In the genomic region with DNA sequence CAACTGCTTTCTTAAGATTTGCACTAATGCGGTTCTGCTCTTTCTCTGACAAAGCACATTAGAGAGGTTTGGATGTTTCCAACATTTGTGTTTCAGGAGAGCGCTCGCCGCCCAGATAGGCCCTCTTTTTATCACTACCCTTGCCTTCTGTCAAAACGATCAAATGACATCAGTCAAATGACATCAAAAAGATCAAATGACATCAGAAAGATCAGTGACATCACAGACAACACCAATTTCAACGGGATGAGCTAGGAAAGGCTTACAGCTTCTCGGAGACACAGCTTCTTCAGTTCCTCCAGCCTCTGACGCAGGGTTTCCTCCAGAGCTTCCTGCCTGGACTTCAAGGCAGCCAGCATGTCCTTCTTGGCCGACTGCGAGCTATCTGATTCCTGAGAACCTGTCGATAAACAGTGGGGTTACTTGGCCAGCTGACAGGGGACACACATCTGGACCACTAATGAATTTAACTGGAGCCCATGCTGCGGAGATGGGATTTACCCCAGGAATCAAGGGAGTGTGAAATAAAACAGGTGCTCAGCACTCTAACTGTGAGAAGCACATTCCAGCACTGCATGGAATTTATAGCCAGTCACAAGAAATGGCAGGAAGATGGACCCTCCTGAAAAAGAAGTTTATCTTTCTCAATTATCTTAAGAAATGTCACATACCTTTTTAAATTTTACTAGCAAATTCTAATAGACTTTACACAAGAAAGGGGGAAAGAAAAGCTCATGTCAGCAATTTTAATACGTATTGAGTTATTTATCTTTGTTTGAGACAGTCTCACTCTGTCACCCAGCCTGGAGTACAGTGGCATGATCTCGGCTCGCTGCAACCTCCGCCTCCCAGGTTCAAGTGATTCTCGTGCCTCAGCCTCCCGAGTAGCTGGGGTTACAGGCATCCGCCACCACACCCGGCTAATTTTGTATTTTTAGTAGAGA, we compare ENCODE assay signal across 18 cellular contexts.
DNase-seq lines count a peak whose midpoint lies in the region; ATAC-seq, FAIRE-seq and TF ChIP-seq lines count a peak whose summit lies in the region.
"Had no signal": no experiment of that assay in that cellular context is flagged by ENCODE, and none has a peak within 500 bp of the region (broad histone marks: within the 10 kb centered on the region; RNA-seq: fewer than 3 reads in every experiment).

No MANE protein-coding gene starts in this region.

- peaks cover 6% of the 10 kb centered on the region; the same call in 1 of the 2 replicates for H3K4me1 ChIP-seq in IMR-90 (ENCODE audit: control insufficient read depth, insufficient read depth, low read length)
- H3K4me1 ChIP-seq in HepG2 (ENCODE audit: insufficient read depth, low read length), result peaks cover 15% of the 10 kb centered on the region
- no peaks in the 10 kb centered on the region for H3K4me1 ChIP-seq in rectal smooth muscle tissue (ENCODE audit: control insufficient read depth, insufficient read depth, low read length)

- no peak overlapping the region for H2BK15ac ChIP-seq in IMR-90 (ENCODE audit: low read depth, low read length)

- H2BK120ac ChIP-seq in IMR-90 (ENCODE audit: low read depth, low read length), result no peak overlapping the region

- intact Hi-C loops in IMR-90 (cut with micrococcal nuclease), result no loop called here
- intact Hi-C loops in HepG2 (cut with micrococcal nuclease; ENCODE audit: unreplicated experiment), result no loop called here

- TF ChIP-seq POLR2A in IMR-90 (IDR thresholded peaks at IDR 0.05; ENCODE audit: low read depth, low read length) (no peak), HepG2 (IDR thresholded peaks at IDR 0.05; ENCODE audit: insufficient read depth in 1 of 2, low read depth in 2 of 2, low read length in 2 of 2) (no peak)

- H2AFZ ChIP-seq in IMR-90 (replicated peaks; ENCODE audit: low read length, poor library complexity), result no peak overlapping the region
- no peak overlapping the region for H2AFZ ChIP-seq in HepG2 (ENCODE audit: low read length)

- no peak overlapping the region for H3K4ac ChIP-seq in IMR-90 (ENCODE audit: low read depth, low read length)

- 61% methylated on average over 3 of the region's 20 CpGs; no CpG with 5 or more reads in 1 of the 2 experiments for WGBS in IMR-90 (ENCODE audit: extremely low coverage in 2 of 2, insufficient read length in 1 of 2), 2 experiments
- 89% methylated on average over 20 of the region's 20 CpGs for WGBS in HepG2 (ENCODE audit: low lambda C conversion rate)

- H3K9me1 ChIP-seq in IMR-90 (ENCODE audit: insufficient read depth, low read length), result peaks cover 21% of the 10 kb centered on the region

- H4K20me1 ChIP-seq in IMR-90 (ENCODE audit: insufficient read depth, low read length) (peaks cover 3% of the 10 kb centered on the region; the same call in 1 of the 2 replicates), HepG2 (ENCODE audit: insufficient read depth, low read length) (no peaks in the 10 kb centered on the region)

- no peaks in the 10 kb centered on the region for H3K79me2 ChIP-seq in HepG2 (ENCODE audit: insufficient read depth, low read length)

- H2AK9ac ChIP-seq in IMR-90 (replicated peaks; ENCODE audit: low read depth, low read length, poor library complexity), result no peak overlapping the region

- TF ChIP-seq CTCF in IMR-90 (conservative IDR thresholded peaks at IDR 0.05; ENCODE audit: low read depth, low read length) (no peak), HepG2 (CRISPR knock-in tag; IDR thresholded peaks at IDR 0.05) (no peak)

- no peak overlapping the region for H2AK5ac ChIP-seq in IMR-90 (ENCODE audit: low read depth, low read length)

- dilution Hi-C loops in IMR-90 (cut with HindIII; ENCODE audit: low sequenced_read_pairs, unreplicated experiment), result no loop called here

- H3K9me3 ChIP-seq in IMR-90 (ENCODE audit: control insufficient read depth, insufficient read depth, low read length), result no peaks in the 10 kb centered on the region
- no peaks in the 10 kb centered on the region for H3K9me3 ChIP-seq in HepG2 (ENCODE audit: low read length)
- H3K9me3 ChIP-seq: MG63 had no signal

- H3K27ac ChIP-seq in IMR-90 (ENCODE audit: insufficient read depth, low read length) (no peak overlapping the region), HepG2 (ENCODE audit: extremely low read length, insufficient read depth, low read length) (no peak overlapping the region), rectal smooth muscle tissue (ENCODE audit: low read depth, low read length) (peak overlapping the region; percentile 43)
- H3K27ac ChIP-seq: KMS-11 had no signal

- H4K5ac ChIP-seq in IMR-90 (ENCODE audit: low read depth, low read length), result no peak overlapping the region

- H3K9ac ChIP-seq in IMR-90 (ENCODE audit: low read depth, low read length), result no peak overlapping the region
- H3K9ac ChIP-seq in HepG2 (ENCODE audit: insufficient read depth, low read depth, low read length), result no peak overlapping the region
- H3K9ac ChIP-seq in rectal smooth muscle tissue (ENCODE audit: low read length), result no peak overlapping the region
- H3K9ac ChIP-seq: KMS-11 had no signal

- POLR2A ChIA-PET in IMR-90 (lab: Charles Lee; ENCODE audit: unreplicated experiment), result no interaction called here
- POLR2A ChIA-PET in HepG2 (lab: Yijun Ruan, JAX), result no interaction called here

- no peak overlapping the region for H2BK20ac ChIP-seq in IMR-90 (ENCODE audit: low read depth, low read length)

- no peak for FAIRE-seq in HepG2 (lab: Jason Lieb, UNC)
- FAIRE-seq: GM18507 had no signal

- TF ChIP-seq RAD21 in IMR-90 (IDR thresholded peaks at IDR 0.05; ENCODE audit: low read length) (no peak), HepG2 (CRISPR knock-in tag; IDR thresholded peaks at IDR 0.05) (no peak)

- H4K91ac ChIP-seq in IMR-90 (ENCODE audit: insufficient read depth, low read depth, low read length), result no peak overlapping the region

- in situ Hi-C loops in IMR-90 (cut with MboI; ENCODE audit: low sequenced_read_pairs), result loop anchor here (25.0 kb wide), 1 partner anchor 412 kb away; no protein-coding TSS in a partner anchor
- in situ Hi-C loops in HepG2 (cut with HindIII; ENCODE audit: extremely low pct_ligation_motif_present, low pct_unique_long_range_greater_than_20kb), result no loop called here

- H3K56ac ChIP-seq in IMR-90 (ENCODE audit: extremely low read depth, insufficient read depth, low read length), result no peak overlapping the region

- ATAC-seq in IMR-90 (ENCODE audit: low read depth), result no peak
- ATAC-seq in HepG2, result no peak
- ATAC-seq in HG03025 (IDR thresholded peaks at IDR 0.05; ENCODE audit: low FRiP score, unreplicated experiment), result no peak
- ATAC-seq: HCT116, SK-N-SH treated with all-trans-retinoic acid at 6 μM for 48 hours had no signal

- peaks cover 26 to 59% of the 10 kb centered on the region in 2 experiments for H3K79me1 ChIP-seq in IMR-90 (ENCODE audit: low read depth in 1 of 2, low read length in 2 of 2)

- H3K4me2 ChIP-seq in IMR-90 (ENCODE audit: low read depth, low read length) (no peak overlapping the region), HepG2 (ENCODE audit: low read depth, low read length) (no peak overlapping the region)
- H3K4me2 ChIP-seq: KMS-11 had no signal

- CTCF ChIA-PET in IMR-90 (lab: Yijun Ruan, JAX), result no interaction called here
- CTCF ChIA-PET in HepG2 (lab: Yijun Ruan, JAX; ENCODE audit: low intra/inter-chr PET ratio, low total read pairs), result no interaction called here

- no peak overlapping the region for H2BK5ac ChIP-seq in IMR-90 (ENCODE audit: low read depth, low read length, poor library complexity, severe bottlenecking)

- TF ChIP-seq EP300 in HepG2 (IDR thresholded peaks at IDR 0.05; ENCODE audit: low read depth in 2 of 2, low read length in 2 of 2), result no peak
- no peak for TF ChIP-seq EP300 in HepG2 (CRISPR knock-in tag; IDR thresholded peaks at IDR 0.05; ENCODE audit: borderline replicate concordance)

- no peaks in the 10 kb centered on the region for H3K27me3 ChIP-seq in IMR-90 (ENCODE audit: control insufficient read depth, insufficient read depth, low read length)
- no peaks in the 10 kb centered on the region for H3K27me3 ChIP-seq in HepG2 (ENCODE audit: control insufficient read depth in 1 of 2, insufficient read depth in 2 of 2, low read length in 2 of 2)
- H3K27me3 ChIP-seq in rectal smooth muscle tissue (ENCODE audit: control insufficient read depth, insufficient read depth, low read length), result no peaks in the 10 kb centered on the region
- H3K27me3 ChIP-seq: MG63 had no signal

- DNase-seq in IMR-90 (no peak), dermis blood vessel endothelial cell (peak; percentile 77), HepG2 (ENCODE audit: low spot score) (no peak), DMS79 (lab: John Stamatoyannopoulos, UW) (no peak), NCI-H446 (lab: John Stamatoyannopoulos, UW) (no peak)
- DNase-seq: DMS 273 treated with DMSO at 0.1 percent for 48 hours, EL, MG63, NCI-H1092 treated with DMSO at 0.1 percent for 48 hours, NCI-H1694, NCI-H446 treated with DMSO at 0.1 percent for 48 hours, NCI-H748 treated with DMSO at 0.1 percent for 48 hours had no signal

- H3K23ac ChIP-seq in IMR-90 (ENCODE audit: low read depth, low read length), result no peak overlapping the region

- peaks cover 33% of the 10 kb centered on the region for H3K36me3 ChIP-seq in IMR-90 (ENCODE audit: control insufficient read depth, insufficient read depth, low read length)
- no peaks in the 10 kb centered on the region for H3K36me3 ChIP-seq in HepG2 (replicated peaks in 1 of 2; ENCODE audit: control insufficient read depth in 1 of 2, insufficient read depth in 2 of 2, low read length in 2 of 2)
- peaks cover 6% of the 10 kb centered on the region for H3K36me3 ChIP-seq in rectal smooth muscle tissue (ENCODE audit: control insufficient read depth, insufficient read depth, low read length)

- H3K4me3 ChIP-seq in IMR-90 (ENCODE audit: insufficient read depth, low read depth, low read length) (no peak overlapping the region), HepG2 (replicated peaks in 1 of 3; ENCODE audit: insufficient read depth in 1 of 3, low read depth in 2 of 3, low read length in 3 of 3) (no peak overlapping the region), rectal smooth muscle tissue (ENCODE audit: low read length) (no peak overlapping the region)
- H3K4me3 ChIP-seq: MG63 had no signal

- no peak overlapping the region for H3K18ac ChIP-seq in IMR-90 (ENCODE audit: low read depth, low read length)

- H4K8ac ChIP-seq in IMR-90 (ENCODE audit: low read depth in 2 of 2, low read length in 2 of 2), result no peak overlapping the region

- H3K14ac ChIP-seq in IMR-90 (replicated peaks; ENCODE audit: low read depth, low read length), result no peak overlapping the region

- BruUV-seq in IMR-90 (replicated peaks; lab: Mats Ljungman, UMichigan), result no TSS peak
- BruUV-seq in HepG2 (replicated peaks; lab: Mats Ljungman, UMichigan), result no TSS peak

TF ChIP-seq in HepG2, 621 proteins besides CTCF, POLR2A, EP300 and RAD21 (continues in another document):
- TF ChIP-seq MAFF (IDR thresholded peaks at IDR 0.05; ENCODE audit: low read depth, low read length) (peak; percentile 78), GLMP (CRISPR knock-in tag; IDR thresholded peaks at IDR 0.05; ENCODE audit: borderline replicate concordance) (no peak)
